In the genomic region with DNA sequence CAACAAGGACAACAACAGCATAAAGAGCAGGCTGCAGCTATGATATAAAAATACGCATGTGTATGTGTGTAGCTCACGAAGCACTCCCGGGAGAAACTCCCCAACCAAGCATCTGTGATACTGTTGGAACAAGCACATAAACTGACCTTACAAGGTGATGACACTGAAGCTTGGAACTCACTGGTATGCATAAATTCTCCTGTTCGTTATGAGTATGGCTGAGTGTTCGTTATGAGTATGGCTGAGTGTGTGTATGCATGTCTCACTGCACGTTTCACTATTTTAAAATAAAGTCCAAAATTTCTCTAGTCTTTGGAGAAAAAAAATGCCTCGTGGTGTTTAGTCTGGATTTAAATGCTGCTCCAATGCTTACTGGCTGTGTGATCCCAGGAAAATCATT, we compare ENCODE assay signal across 1 cellular context.
TF ChIP-seq lines count a peak whose summit lies in the region.

No MANE protein-coding gene starts in this region.

TF ChIP-seq in H1, 55 proteins besides CTCF, POLR2A, EP300 and RAD21 (continued from another document):
- TF ChIP-seq, protein P1, sequence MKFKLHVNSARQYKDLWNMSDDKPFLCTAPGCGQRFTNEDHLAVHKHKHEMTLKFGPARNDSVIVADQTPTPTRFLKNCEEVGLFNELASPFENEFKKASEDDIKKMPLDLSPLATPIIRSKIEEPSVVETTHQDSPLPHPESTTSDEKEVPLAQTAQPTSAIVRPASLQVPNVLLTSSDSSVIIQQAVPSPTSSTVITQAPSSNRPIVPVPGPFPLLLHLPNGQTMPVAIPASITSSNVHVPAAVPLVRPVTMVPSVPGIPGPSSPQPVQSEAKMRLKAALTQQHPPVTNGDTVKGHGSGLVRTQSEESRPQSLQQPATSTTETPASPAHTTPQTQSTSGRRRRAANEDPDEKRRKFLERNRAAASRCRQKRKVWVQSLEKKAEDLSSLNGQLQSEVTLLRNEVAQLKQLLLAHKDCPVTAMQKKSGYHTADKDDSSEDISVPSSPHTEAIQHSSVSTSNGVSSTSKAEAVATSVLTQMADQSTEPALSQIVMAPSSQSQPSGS (IDR thresholded peaks at IDR 0.05; ENCODE audit: low read length): no peak
- TF ChIP-seq TAF7 (optimal IDR thresholded peaks at IDR 0.05; ENCODE audit: borderline replicate concordance, low read depth, low read length) (no peak), YY1 (IDR thresholded peaks at IDR 0.05; ENCODE audit: low read depth, low read length) (no peak), NRF1 (IDR thresholded peaks at IDR 0.05; ENCODE audit: low read depth, low read length) (no peak), JUND (IDR thresholded peaks at IDR 0.05; ENCODE audit: low read length) (no peak), RFX5 (IDR thresholded peaks at IDR 0.05; ENCODE audit: borderline replicate concordance, low read depth, low read length) (no peak), HDAC2 (IDR thresholded peaks at IDR 0.05; ENCODE audit: borderline replicate concordance in 1 of 2, low read depth in 2 of 2, low read length in 2 of 2) (no peak), SIRT6 (IDR thresholded peaks at IDR 0.05; ENCODE audit: low read length) (no peak), KDM1A (IDR thresholded peaks at IDR 0.05; ENCODE audit: borderline replicate concordance, low read length) (no peak), NANOG (IDR thresholded peaks at IDR 0.05; ENCODE audit: insufficient read depth, low read depth, low read length, poor library complexity, severe bottlenecking) (no peak), SP2 (IDR thresholded peaks at IDR 0.05; ENCODE audit: low read length) (no peak), SUZ12 (IDR thresholded peaks at IDR 0.05; ENCODE audit: low read length) (no peak), CHD2 (IDR thresholded peaks at IDR 0.05; ENCODE audit: low read length) (no peak), SIX5 (IDR thresholded peaks at IDR 0.05; ENCODE audit: low read depth, low read length) (no peak)
- TF ChIP-seq, protein P2, sequence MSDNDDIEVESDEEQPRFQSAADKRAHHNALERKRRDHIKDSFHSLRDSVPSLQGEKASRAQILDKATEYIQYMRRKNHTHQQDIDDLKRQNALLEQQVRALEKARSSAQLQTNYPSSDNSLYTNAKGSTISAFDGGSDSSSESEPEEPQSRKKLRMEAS (IDR thresholded peaks at IDR 0.05): no peak
TF ChIP-seq in H1: peak in this region for 0.
